Comparison of ENCODE assay signal across 8 cellular contexts in the genomic region with DNA sequence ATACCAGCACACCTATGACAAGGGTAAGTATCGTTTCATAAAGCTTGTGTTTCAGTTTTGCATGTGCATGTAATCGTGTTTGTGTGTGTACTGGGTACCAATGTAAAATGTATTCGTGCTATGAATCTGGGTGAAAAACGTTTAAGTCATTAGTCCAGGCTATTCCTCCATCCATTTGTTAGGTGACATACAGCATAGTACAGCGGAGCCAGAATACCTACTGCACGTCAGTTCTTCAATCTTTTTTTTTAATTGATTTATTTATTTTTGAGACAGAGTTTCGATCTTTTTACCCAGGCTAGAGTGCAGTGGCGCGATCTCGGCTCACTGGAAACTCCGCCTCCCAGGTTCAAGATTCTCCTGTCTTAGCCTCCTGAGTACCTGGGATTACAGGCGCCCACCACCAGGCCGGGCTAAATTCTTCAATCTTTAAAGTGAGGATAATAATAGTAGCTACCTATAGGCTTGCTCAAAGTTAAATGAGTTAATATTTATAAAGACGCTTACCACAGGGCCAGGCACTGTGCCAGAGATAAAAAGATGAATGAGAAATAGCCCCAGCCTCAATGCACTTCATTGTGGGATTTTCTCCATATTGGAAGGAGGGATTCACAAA. TPM values are rescaled to one million over a fixed set of nuclear protein-coding genes. Genes with fewer than 3 reads are reported as not detected.
A peak's percentile ranks its signal among the peaks of the same experiment; 100 is the strongest.
DNase-seq lines count a peak whose midpoint lies in the region; ATAC-seq and TF ChIP-seq lines count a peak whose summit lies in the region.

No MANE protein-coding gene starts in this region.

- H3K4me1 ChIP-seq in SJCRH30, result peaks cover 6% of the 10 kb centered on the region; the same call in 1 of the 2 replicates
- peaks cover 6% of the 10 kb centered on the region for H3K4me1 ChIP-seq in fibroblast of lung (ENCODE audit: control insufficient read depth, extremely low read depth, insufficient read depth, low read length)
- peaks cover 15 to 19% of the 10 kb centered on the region in 2 donors for H3K4me1 ChIP-seq in gastrocnemius medialis

- peak overlapping the region; percentile 58 for H2AFZ ChIP-seq in fibroblast of lung (ENCODE audit: low read length)

- peak overlapping the region; percentile 66 for H3K4me2 ChIP-seq in fibroblast of lung (ENCODE audit: extremely low read depth, insufficient read depth, low read length)

- no peaks in the 10 kb centered on the region for H3K9me3 Mint-ChIP-seq in T-helper 1 cell treated with Interleukin-12 subunit alpha and Interleukin-12 subunit beta and Interleukin-4 antibody, amounts not matched to agents 30 μg/mL and 1 μg/mL, for 36 hours

- H3K4me3 ChIP-seq in SJCRH30 (peak overlapping the region; percentile 89), fibroblast of lung (replicated peaks in 1 of 4; ENCODE audit: control extremely low read depth in 1 of 4, insufficient read depth in 1 of 4, low read depth in 3 of 4, low read length in 4 of 4) (peak overlapping the region; percentile 37 to 97 (median 52)), gastrocnemius medialis (peak overlapping the region; percentile 66 to 94 (median 86))

- H3K27me3 ChIP-seq in SJCRH30 (no peaks in the 10 kb centered on the region), fibroblast of lung (ENCODE audit: control insufficient read depth, insufficient read depth, low read length) (no peaks in the 10 kb centered on the region), gastrocnemius medialis (no peaks in the 10 kb centered on the region)

- H4K20me1 ChIP-seq in fibroblast of lung (ENCODE audit: control insufficient read depth, extremely low read depth, insufficient read depth, low read length), result no peaks in the 10 kb centered on the region

- no peak for DNase-seq in T-helper 1 cell
- peak in 1 of 2 experiments; percentile 9 for DNase-seq in SJCRH30
- DNase-seq in fibroblast of lung (ENCODE audit: low read depth in 2 of 2), result no peak
- no peak for DNase-seq in gastrocnemius medialis
- DNase-seq in LoVo (ENCODE audit: low spot score), result no peak
- DNase-seq in D341Med (ENCODE audit: low spot score), result no peak

- in situ Hi-C loops in gastrocnemius medialis (cut with MboI; ENCODE audit: low sequenced_read_pairs in 4 of 4), result loop anchor here in 2 of 4 donors (5.0 to 10.0 kb wide), 2 partner anchors 44 to 64 kb away; partner anchors contain the start of genes PA2G4 (in 2 of the 2) and SUOX (in 1 of the 2)

- peaks cover 27% of the 10 kb centered on the region for H3K36me3 ChIP-seq in SJCRH30
- H3K36me3 ChIP-seq in fibroblast of lung (ENCODE audit: control insufficient read depth, insufficient read depth, low read length), result peaks cover 9% of the 10 kb centered on the region
- peaks cover 0 to 34% of the 10 kb centered on the region in 2 donors for H3K36me3 ChIP-seq in gastrocnemius medialis

- H3K9ac ChIP-seq in fibroblast of lung (ENCODE audit: insufficient read depth, low read length), result peak overlapping the region; percentile 22

- peak overlapping the region; percentile 97 for H3K27ac Mint-ChIP-seq in T-helper 1 cell treated with Interleukin-12 subunit alpha and Interleukin-12 subunit beta and Interleukin-4 antibody, amounts not matched to agents 30 μg/mL and 1 μg/mL, for 36 hours

- no peaks in the 10 kb centered on the region for H3K9me3 ChIP-seq in SJCRH30 (replicated peaks)
- no peaks in the 10 kb centered on the region for H3K9me3 ChIP-seq in fibroblast of lung (ENCODE audit: control insufficient read depth, insufficient read depth, low read depth, low read length)
- H3K9me3 ChIP-seq in gastrocnemius medialis, result no peaks in the 10 kb centered on the region

- H3K4me1 Mint-ChIP-seq in T-helper 1 cell treated with Interleukin-12 subunit alpha and Interleukin-12 subunit beta and Interleukin-4 antibody, amounts not matched to agents 30 μg/mL and 1 μg/mL, for 36 hours (ENCODE audit: low read depth), result peaks cover 45% of the 10 kb centered on the region

- peaks cover 51% of the 10 kb centered on the region for H3K36me3 Mint-ChIP-seq in T-helper 1 cell treated with Interleukin-12 subunit alpha and Interleukin-12 subunit beta and Interleukin-4 antibody, amounts not matched to agents 30 μg/mL and 1 μg/mL, for 36 hours (ENCODE audit: low read depth)

- H3K27me3 Mint-ChIP-seq in T-helper 1 cell treated with Interleukin-12 subunit alpha and Interleukin-12 subunit beta and Interleukin-4 antibody, amounts not matched to agents 30 μg/mL and 1 μg/mL, for 36 hours (ENCODE audit: low read depth), result no peaks in the 10 kb centered on the region

- no peak for TF ChIP-seq POLR2A in gastrocnemius medialis (IDR thresholded peaks at IDR 0.05)

- peak overlapping the region; percentile 99 for H3K4me3 Mint-ChIP-seq in T-helper 1 cell treated with Interleukin-12 subunit alpha and Interleukin-12 subunit beta and Interleukin-4 antibody, amounts not matched to agents 30 μg/mL and 1 μg/mL, for 36 hours

- TF ChIP-seq CTCF in fibroblast of lung (conservative IDR thresholded peaks at IDR 0.05 in 1 of 2, IDR thresholded peaks at IDR 0.05 in 1 of 2; ENCODE audit: low read depth in 1 of 2, low read length in 2 of 2), result no peak
- peak in 1 of 5 experiments; percentile 7 for TF ChIP-seq CTCF in gastrocnemius medialis (IDR thresholded peaks at IDR 0.05 in 4 of 5, conservative IDR thresholded peaks at IDR 0.05 in 1 of 5)

- H3K79me2 ChIP-seq in fibroblast of lung (ENCODE audit: control insufficient read depth, insufficient read depth, low read length), result peaks cover 20% of the 10 kb centered on the region

- ATAC-seq in gastrocnemius medialis (no peak), HG03432 (IDR thresholded peaks at IDR 0.05; ENCODE audit: unreplicated experiment) (no peak)

- intact Hi-C loops in gastrocnemius medialis (cut with DNase I; ENCODE audit: low total_unique reads), result loop anchor here (1.0 kb wide), 4 partner anchors 45 to 223 kb away; partner anchors contain the start of genes ORMDL2, PYM1 and RAB5B

- H3K27ac ChIP-seq in SJCRH30 (peak overlapping the region; percentile 54), fibroblast of lung (ENCODE audit: insufficient read depth, low read length) (peak overlapping the region; percentile 51), gastrocnemius medialis (peak overlapping the region; percentile 87 to 98 (median 94))

RNA-seq across cellular contexts. Expression of gene RPS26, which starts 0.6 kb away (rescaled TPM):
- total RNA-seq in SJCRH30 (2014; rRNA removed; shearing (Covaris generic)), result 229 and 271 TPM in 2 replicates
- total RNA-seq in fibroblast of lung, result 86.2 and 125 TPM in 2 replicates
- polyA plus RNA-seq in fibroblast of lung, result 739 and 1,779 TPM in 2 replicates
- 685 and 1,323 TPM in 2 replicates for polyA plus RNA-seq in fibroblast of lung (2012)
- 45.7 and 128 TPM in 2 replicates for polyA minus RNA-seq in fibroblast of lung (ENCODE audit: low replicate concordance)
- 1,000 to 10,000 TPM in 2 of 4 donors, 100 to 1,000 TPM in 2; 618 to 1,648 (median 1,209) TPM for total RNA-seq in gastrocnemius medialis

RNA-seq across cellular contexts. Expression of gene IKZF4, which starts 20.2 kb away (rescaled TPM):
- 1.7 and 2.2 TPM in 2 replicates for total RNA-seq in SJCRH30 (2014; rRNA removed; shearing (Covaris generic))
- total RNA-seq in fibroblast of lung (0.51 and 2.0 TPM in 2 replicates), gastrocnemius medialis (1 to 10 TPM; 4.0 to 6.3 (median 5.6) TPM)
- 3.2 and 3.7 TPM in 2 replicates for polyA plus RNA-seq in fibroblast of lung
- polyA plus RNA-seq in fibroblast of lung (2012), result 3.6 and 4.2 TPM in 2 replicates
- polyA minus RNA-seq in fibroblast of lung (ENCODE audit: low replicate concordance), result 17.6 and 17.7 TPM in 2 replicates

RNA-seq across cellular contexts. Expression of gene ERBB3, which starts 38.9 kb away (rescaled TPM):
- 38.0 and 38.8 TPM in 2 replicates for total RNA-seq in SJCRH30 (2014; rRNA removed; shearing (Covaris generic))
- total RNA-seq in fibroblast of lung (0.66 and 1.3 TPM in 2 replicates), gastrocnemius medialis (1 to 10 TPM in 3 of 4 donors, under 1 TPM in 1; 0.15 to 2.1 (median 1.1) TPM)
- polyA plus RNA-seq in fibroblast of lung, result 0.59 and 0.92 TPM in 2 replicates
- 0.56 and 0.96 TPM in 2 replicates for polyA plus RNA-seq in fibroblast of lung (2012)
- 3.0 TPM in 1 of 2 replicates, not detected in the other for polyA minus RNA-seq in fibroblast of lung (ENCODE audit: low replicate concordance)

RNA-seq across cellular contexts. Expression of gene SUOX, which starts 44.0 kb away (rescaled TPM):
- total RNA-seq in SJCRH30 (2014; rRNA removed; shearing (Covaris generic)), result 10.0 and 13.2 TPM in 2 replicates
- total RNA-seq in fibroblast of lung (9.2 and 11.6 TPM in 2 replicates), gastrocnemius medialis (10 to 100 TPM; 10.1 to 28.1 (median 18.9) TPM)
- polyA plus RNA-seq in fibroblast of lung, result 11.1 and 15.0 TPM in 2 replicates
- polyA plus RNA-seq in fibroblast of lung (2012), result 9.3 and 13.5 TPM in 2 replicates
- 18.1 and 48.6 TPM in 2 replicates for polyA minus RNA-seq in fibroblast of lung (ENCODE audit: low replicate concordance)

Comparison
In these comparisons a context has a peak if more than half of its experiments do, and no peak if none do; other contexts are left out.
1. RNA of gene ERBB3, which starts 38.9 kb away (total RNA-seq): 38.0 to 38.8 TPM in SJCRH30; 0.15 to 2.1 TPM in gastrocnemius medialis and 0.66 to 1.3 TPM in fibroblast of lung; every median in the first group is over 10 times any median in the second.
2. Peak in every context shown above with its lines, with median percentiles within 50 percentile points of each other: H3K27ac ChIP-seq and H3K4me3 ChIP-seq.